26 cellular contexts compared by ENCODE assay signal in genomic region chr5:108524564-108524963, GRCh38.
"Had no signal": no experiment of that assay in that cellular context is flagged by ENCODE, and none has a peak within 500 bp of the region (broad histone marks: within the 10 kb centered on the region; RNA-seq: fewer than 3 reads in every experiment).

No MANE protein-coding gene starts in this region.

- H3K36me3 Mint-ChIP-seq: activated naive CD4-positive, alpha-beta T cell treated with anti-CD3 and anti-CD28 coated beads, Interleukin-2, amount 10 ng/mL, durations not matched to agents 7 days and 5 days had no signal

- DNase-seq: activated CD4-positive, alpha-beta T cell treated with anti-CD3 and anti-CD28 coated beads for 4 hours; activated CD8-positive, alpha-beta memory T cell treated with anti-CD3 and anti-CD28 coated beads, Interleukin-2, amount 50 U/mL, for 4 hours; activated CD8-positive, alpha-beta T cell treated with anti-CD3 and anti-CD28 coated beads for 36 hours; activated gamma-delta T cell treated with Interleukin-2 at 50 U/mL for 16 hours; activated naive CD4-positive, alpha-beta T cell treated with anti-CD3 and anti-CD28 coated beads, Interleukin-2, amount 10 ng/mL, durations not matched to agents 7 days and 5 days; activated naive CD8-positive, alpha-beta T cell treated with anti-CD3 and anti-CD28 coated beads for 36 hours; activated T-cell treated with anti-CD3 and anti-CD28 coated beads, Interleukin-2, amount 50 U/mL, for 72 hours; adrenal gland; anterior cingulate cortex; caudate nucleus; NCI-H1092; NCI-H1694 treated with DMSO at 0.1 percent for 48 hours; NCI-H2029 treated with DMSO at 0.1 percent for 48 hours; NCI-H345; NCI-H510A treated with DMSO at 0.1 percent for 48 hours; NCI-H69; OCI-M1; RPMI8226; SJCRH30; SK-N-SH; SW 1271 had no signal

- H3K4me1 Mint-ChIP-seq: activated naive CD4-positive, alpha-beta T cell treated with anti-CD3 and anti-CD28 coated beads, Interleukin-2, amount 10 ng/mL, durations not matched to agents 7 days and 5 days had no signal

- H3K4me3 ChIP-seq: adrenal gland, K562, SJCRH30 had no signal

- H3K4me1 ChIP-seq: SJCRH30 had no signal

- H3K4me2 ChIP-seq: SK-N-SH had no signal

- H3K27ac Mint-ChIP-seq: activated CD8-positive, alpha-beta T cell treated with anti-CD3 and anti-CD28 coated beads for 36 hours; activated naive CD4-positive, alpha-beta T cell treated with anti-CD3 and anti-CD28 coated beads, Interleukin-2, amount 10 ng/mL, durations not matched to agents 7 days and 5 days; activated naive CD8-positive, alpha-beta T cell treated with anti-CD3 and anti-CD28 coated beads for 36 hours; activated T-cell treated with anti-CD3 and anti-CD28 coated beads, Interleukin-2, amount 50 U/mL, for 72 hours; activated T-helper 2 cell treated with anti-CD3 and anti-CD28 coated beads, Interferon-gamma antibody, Interleukin-2, Interleukin-4, amounts not matched to agents 10 μg/mL and 5 μg/mL and 100 μg/mL, durations not matched to agents 14 hours and 24 hours and 36 hours had no signal

- H3K9ac ChIP-seq: SK-N-SH had no signal

- H3K36me3 ChIP-seq: adrenal gland, SJCRH30 had no signal

- H3K4me3 Mint-ChIP-seq: activated CD8-positive, alpha-beta T cell treated with anti-CD3 and anti-CD28 coated beads for 36 hours; activated naive CD4-positive, alpha-beta T cell treated with anti-CD3 and anti-CD28 coated beads, Interleukin-2, amount 10 ng/mL, durations not matched to agents 7 days and 5 days; activated naive CD8-positive, alpha-beta T cell treated with anti-CD3 and anti-CD28 coated beads for 36 hours; activated T-cell treated with anti-CD3 and anti-CD28 coated beads, Interleukin-2, amount 50 U/mL, for 72 hours had no signal

- H3K9me3 ChIP-seq: adrenal gland, SJCRH30 had no signal

- H3K27me3 ChIP-seq: adrenal gland, SJCRH30 had no signal

- ATAC-seq: activated CD4-positive, CD25-positive, alpha-beta regulatory T cell treated with anti-CD3 and anti-CD28 coated beads, Interleukin-2, amount 50 U/mL, for 24 hours; activated CD8-positive, alpha-beta T cell treated with anti-CD3 and anti-CD28 coated beads for 36 hours; activated T-cell treated with anti-CD3 and anti-CD28 coated beads, Interleukin-2, amount 50 U/mL, for 72 hours; K562; Panc1; Right ventricle myocardium inferior had no signal

- H3K27ac ChIP-seq: adrenal gland, SJCRH30 had no signal

- H3K27me3 Mint-ChIP-seq: activated naive CD4-positive, alpha-beta T cell treated with anti-CD3 and anti-CD28 coated beads, Interleukin-2, amount 10 ng/mL, durations not matched to agents 7 days and 5 days had no signal
